Comparison of ENCODE assay signal across 8 cellular contexts in genomic region chr2:20051518-20052228, GRCh38. TPM values are rescaled to one million over a fixed set of nuclear protein-coding genes. Genes with fewer than 3 reads are reported as not detected.
A peak's percentile ranks its signal among the peaks of the same experiment; 100 is the strongest.
DNase-seq lines count a peak whose midpoint lies in the region; ATAC-seq and TF ChIP-seq lines count a peak whose summit lies in the region.

Gene LAPTM4A (minus strand): TSS chr2:20051628. CDS start chr2:20051520, 108 bp downstream.

- peak in 32 of 56 donors; percentile 4 to 55 (median 36) for TF ChIP-seq CTCF in dorsolateral prefrontal cortex (IDR thresholded peaks at IDR 0.05 in 54 of 56, conservative IDR thresholded peaks at IDR 0.05 in 2 of 56; ENCODE audit: low read depth in 1 of 56, partially characterized antibody in 56 of 56)
- peak; percentile 36 for TF ChIP-seq CTCF in liver (IDR thresholded peaks at IDR 0.05; ENCODE audit: low read depth, low read length, missing input control)

- peaks cover 8% of the 10 kb centered on the region for H3K27me3 ChIP-seq in CD4-positive, alpha-beta memory T cell (ENCODE audit: insufficient read depth, low read length)
- H3K27me3 ChIP-seq in dorsolateral prefrontal cortex (no peaks in the 10 kb centered on the region), liver (ENCODE audit: control insufficient read depth in 4 of 4, insufficient read depth in 4 of 4, low read length in 3 of 4) (no peaks in the 10 kb centered on the region)

- DNase-seq in CD4-positive, alpha-beta memory T cell: peak; percentile 97 to 99 (median 99)
- peak; percentile 100 for DNase-seq in NCI-H82 (lab: John Stamatoyannopoulos, UW)
- DNase-seq in activated CD4-positive, alpha-beta T cell treated with anti-CD3 and anti-CD28 coated beads, Interleukin-2, amount 50 U/mL, for 48 hours: peak; percentile 95 to 96
- peak; percentile 96 to 99 (median 98) for DNase-seq in dorsolateral prefrontal cortex
- peak; percentile 98 for DNase-seq in stimulated activated CD4-positive, alpha-beta T cell treated with anti-CD3 and anti-CD28 coated beads, Interleukin-4, amount 100 ng/mL, for 24 hours

- H3K27ac ChIP-seq in CD4-positive, alpha-beta memory T cell (ENCODE audit: low read depth, low read length): peak within 1 kb of the TSS; percentile 94
- peak within 1 kb of the TSS; percentile 91 to 100 (median 99) for H3K27ac ChIP-seq in dorsolateral prefrontal cortex
- peak within 1 kb of the TSS; percentile 99 for H3K27ac ChIP-seq in liver (ENCODE audit: low read depth in 1 of 2, low read length in 2 of 2)

- CTCF ChIA-PET in CD4-positive, alpha-beta memory T cell (lab: Charles Lee; ENCODE audit: partially characterized antibody): interaction anchor here (1.5 to 4.5 kb wide), 5 partner anchors 11 to 149 kb away, joined by 3 to 19 read pairs (median 4); no protein-coding TSS in a partner anchor

- no peak within 1 kb of the TSS for H3K4me3 Mint-ChIP-seq in CD4-positive, alpha-beta memory T cell

- ATAC-seq in GM19452 (IDR thresholded peaks at IDR 0.05; ENCODE audit: unreplicated experiment) (peak; percentile 95), HG03575 (IDR thresholded peaks at IDR 0.05; ENCODE audit: extremely low read depth, insufficient number of reproducible peaks, low FRiP score, unreplicated experiment) (peak; percentile 86)

- no peak for TF ChIP-seq RAD21 in liver (IDR thresholded peaks at IDR 0.05)

- no peaks in the 10 kb centered on the region for H3K9me3 ChIP-seq in CD4-positive, alpha-beta memory T cell (ENCODE audit: control insufficient read depth in 1 of 2, low read length in 2 of 2)
- H3K9me3 ChIP-seq in liver (ENCODE audit: control insufficient read depth in 4 of 4, low read length in 3 of 4): no peaks in the 10 kb centered on the region

- POLR2A ChIA-PET in CD4-positive, alpha-beta memory T cell (lab: Charles Lee; ENCODE audit: partially characterized antibody): interaction anchor here (0.6 to 3.1 kb wide), 9 partner anchors 10 to 1491 kb away, joined by 3 to 19 read pairs (median 5); partner anchors contain the start of genes RDH14, TTC32 and WDR35

- intact Hi-C loops in CD4-positive, alpha-beta memory T cell (cut with micrococcal nuclease): loop anchor here (1.0 to 10.0 kb wide), 10 partner anchors 39 to 1491 kb away; partner anchors contain the start of genes HS1BP3, LDAH, MATN3 and RDH14
- intact Hi-C loops in dorsolateral prefrontal cortex (cut with DNase I): loop anchor here (2.0 to 5.0 kb wide), 5 partner anchors 61 to 1489 kb away; partner anchors contain the start of genes PUM2 (in 1 of the 2), RDH14 (in 1 of the 2), TTC32 (in 1 of the 2) and WDR35 (in 1 of the 2)

- H3K9me3 Mint-ChIP-seq in CD4-positive, alpha-beta memory T cell: no peaks in the 10 kb centered on the region

- H3K9ac ChIP-seq in liver (ENCODE audit: low read depth in 1 of 2, low read length in 2 of 2): peak within 1 kb of the TSS; percentile 97 to 99

- WGBS in liver: under 1% methylated on average over 47 of the region's 47 CpGs

- H3K36me3 ChIP-seq in CD4-positive, alpha-beta memory T cell (ENCODE audit: insufficient read depth, low read length): no peaks in the 10 kb centered on the region
- no peaks in the 10 kb centered on the region for H3K36me3 ChIP-seq in liver (ENCODE audit: control insufficient read depth in 4 of 4, insufficient read depth in 3 of 4, low read depth in 1 of 4, low read length in 3 of 4)

- peaks cover 0 to 8% of the 10 kb centered on the region in 2 donors for H3K36me3 Mint-ChIP-seq in CD4-positive, alpha-beta memory T cell

- peak within 1 kb of the TSS; percentile 76 to 90 for H3K4me3 ChIP-seq in CD4-positive, alpha-beta memory T cell (ENCODE audit: low read length in 2 of 2)
- H3K4me3 ChIP-seq in dorsolateral prefrontal cortex (peak within 1 kb of the TSS; percentile 49 to 96 (median 83)), liver (ENCODE audit: low read depth in 1 of 3, low read length in 3 of 3) (peak within 1 kb of the TSS; percentile 78 to 97 (median 92))

- peaks cover 35% of the 10 kb centered on the region for H3K4me1 ChIP-seq in CD4-positive, alpha-beta memory T cell (ENCODE audit: insufficient read depth, low read length)
- peaks cover 2 to 27% (median 19%) of the 10 kb centered on the region in 4 donors for H3K4me1 ChIP-seq in liver (ENCODE audit: control insufficient read depth in 4 of 4, insufficient read depth in 4 of 4, low read length in 3 of 4)

- H3K4me1 Mint-ChIP-seq in CD4-positive, alpha-beta memory T cell: peaks cover 23 to 32% (median 26%) of the 10 kb centered on the region in 4 donors

- H3K27me3 Mint-ChIP-seq in CD4-positive, alpha-beta memory T cell: peaks cover 13 to 15% of the 10 kb centered on the region in 2 donors

- H3K27ac Mint-ChIP-seq in CD4-positive, alpha-beta memory T cell: no peak within 1 kb of the TSS

TF ChIP-seq in liver, 16 proteins besides CTCF, POLR2A, EP300 and RAD21:
- peak; percentile 41 to 48 for TF ChIP-seq EGR1 (IDR thresholded peaks at IDR 0.05; ENCODE audit: low read depth in 2 of 2)
- TF ChIP-seq HNF4A (conservative IDR thresholded peaks at IDR 0.05): peak; percentile 43 to 60
- peak; percentile 28 for TF ChIP-seq HNF4G (IDR thresholded peaks at IDR 0.05)
- peak; percentile 38 for TF ChIP-seq ATF3 (IDR thresholded peaks at IDR 0.05)
- peak; percentile 60 for TF ChIP-seq TAF1 (conservative IDR thresholded peaks at IDR 0.05)
- TF ChIP-seq JUND (IDR thresholded peaks at IDR 0.05): peak in 1 of 2 donors; percentile 30
- TF ChIP-seq GABPA (IDR thresholded peaks at IDR 0.05 in 1 of 2, conservative IDR thresholded peaks at IDR 0.05 in 1 of 2): peak in 1 of 2 donors; percentile 69
- peak; percentile 63 for TF ChIP-seq ZBTB33 (IDR thresholded peaks at IDR 0.05)
- peak; percentile 94 for TF ChIP-seq SP1 (IDR thresholded peaks at IDR 0.05)
- no peak for TF ChIP-seq REST (IDR thresholded peaks at IDR 0.05)
- peak; percentile 91 for TF ChIP-seq NR2F2 (IDR thresholded peaks at IDR 0.05)
- peak; percentile 58 for TF ChIP-seq MAX (IDR thresholded peaks at IDR 0.05)
- TF ChIP-seq YY1 (IDR thresholded peaks at IDR 0.05): peak; percentile 92
- TF ChIP-seq FOXA2 (IDR thresholded peaks at IDR 0.05): peak; percentile 39
- peak; percentile 50 to 55 for TF ChIP-seq RXRA (IDR thresholded peaks at IDR 0.05)
- no peak for TF ChIP-seq FOXA1 (IDR thresholded peaks at IDR 0.05)

RNA-seq across cellular contexts. Expression of gene LAPTM4A, which starts in this region (rescaled TPM):
- total RNA-seq in CD4-positive, alpha-beta memory T cell: 10 to 100 TPM; 47.4 to 50.8 TPM
- polyA plus RNA-seq in CD4-positive, alpha-beta memory T cell: 100 to 1,000 TPM; 101 to 150 TPM
- total RNA-seq in dorsolateral prefrontal cortex (100 to 1,000 TPM in 2 of 120 experiments, 10 to 100 TPM in 118; 41.8 to 105 (median 65.3) TPM), liver (100 to 1,000 TPM in 1 of 2 donors, 10 to 100 TPM in 1; 69.1 to 115 TPM)
- 100 to 1,000 TPM; 129 to 183 TPM for polyA plus RNA-seq in liver

Comparison
In these comparisons a context has a peak if more than half of its experiments do, and no peak if none do; other contexts are left out.
1. Peak in every context shown above with its lines: DNase-seq, ATAC-seq, H3K4me3 ChIP-seq and H3K27ac ChIP-seq.